In the genomic region with DNA sequence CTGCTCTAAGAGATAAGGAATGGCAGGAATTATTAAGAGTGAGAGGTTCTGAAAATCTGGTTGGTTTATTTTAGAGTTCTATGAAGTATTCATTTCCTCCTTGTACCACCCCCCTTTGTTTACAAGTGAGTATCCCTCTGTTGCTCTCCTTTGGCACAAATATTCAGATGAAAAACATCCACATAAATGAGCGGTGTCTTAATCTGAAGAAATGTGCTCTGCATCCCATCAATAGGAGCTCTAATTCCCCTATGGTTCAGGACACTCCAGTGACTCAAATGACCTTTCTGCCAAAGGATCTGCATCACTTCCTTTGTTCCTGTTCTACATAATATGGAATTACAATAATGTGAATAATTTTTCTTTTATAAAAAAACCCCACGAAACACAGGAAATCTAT, we compare ENCODE assay signal across 21 cellular contexts. TPM values are rescaled to one million over a fixed set of nuclear protein-coding genes. Genes with fewer than 3 reads are reported as not detected.
DNase-seq lines count a peak whose midpoint lies in the region; TF ChIP-seq lines count a peak whose summit lies in the region.
"Had no signal": no experiment of that assay in that cellular context is flagged by ENCODE, and none has a peak within 500 bp of the region (broad histone marks: within the 10 kb centered on the region; RNA-seq: fewer than 3 reads in every experiment).

No MANE protein-coding gene starts in this region.

- H3K4me3 Mint-ChIP-seq in MCF 10A (ENCODE audit: unreplicated experiment): no peak overlapping the region
- H3K4me3 Mint-ChIP-seq: CD8-positive, alpha-beta T cell had no signal

- H3K9me3 ChIP-seq in breast epithelium: no peaks in the 10 kb centered on the region
- no peaks in the 10 kb centered on the region for H3K9me3 ChIP-seq in suprapubic skin
- H3K9me3 ChIP-seq: body of pancreas, mucosa of descending colon, ovary, Peyer's patch had no signal

- H3K4me1 Mint-ChIP-seq in MCF 10A (ENCODE audit: insufficient read depth, unreplicated experiment): peaks cover 6% of the 10 kb centered on the region

- POLR2A ChIA-PET in MCF 10A (lab: Yijun Ruan, JAX): interaction anchor here (0.7 to 1.2 kb wide), 2 partner anchors 70 to 123 kb away, joined by 3 to 4 read pairs; no protein-coding TSS in a partner anchor

- intact Hi-C loops in MCF 10A (cut with micrococcal nuclease): no loop called here
- intact Hi-C loops in breast epithelium (cut with DNase I; ENCODE audit: low total_unique reads): loop anchor here (10.0 kb wide), 1 partner anchor 1134 kb away; no protein-coding TSS in a partner anchor

- H3K36me3 Mint-ChIP-seq in MCF 10A (ENCODE audit: insufficient read depth, unreplicated experiment): no peaks in the 10 kb centered on the region
- H3K36me3 Mint-ChIP-seq: CD8-positive, alpha-beta T cell had no signal

- TF ChIP-seq CTCF in MCF 10A (IDR thresholded peaks at IDR 0.05; ENCODE audit: unreplicated experiment) (no peak), breast epithelium (IDR thresholded peaks at IDR 0.05) (no peak), suprapubic skin (IDR thresholded peaks at IDR 0.05) (no peak)

- H3K27me3 ChIP-seq in breast epithelium: no peaks in the 10 kb centered on the region
- no peaks in the 10 kb centered on the region for H3K27me3 ChIP-seq in suprapubic skin
- H3K27me3 ChIP-seq: body of pancreas, ovary, Peyer's patch had no signal

- H3K27ac Mint-ChIP-seq in MCF 10A (ENCODE audit: low read depth, unreplicated experiment): no peak overlapping the region
- H3K27ac Mint-ChIP-seq: CD8-positive, alpha-beta T cell had no signal

- DNase-seq in MCF 10A (ENCODE audit: unreplicated experiment) (peak; percentile 16), breast epithelium (ENCODE audit: low spot score in 2 of 2) (no peak), dermis blood vessel endothelial cell (peak; percentile 95), iris pigment epithelial cell (ENCODE audit: low read depth) (peak; percentile 62), suprapubic skin (ENCODE audit: low spot score in 2 of 2) (no peak), UCSD-AML1 (lab: John Stamatoyannopoulos, UW; ENCODE audit: unreplicated experiment) (no peak), substantia nigra (lab: John Stamatoyannopoulos, UW) (no peak), NCI-H1694 treated with DMSO at 0.1 percent for 48 hours (lab: John Stamatoyannopoulos, UW) (no peak)
- DNase-seq: 8988T; activated CD4-positive, CD25-positive, alpha-beta regulatory T cell; activated effector memory CD4-positive, alpha-beta T cell treated with anti-CD3 and anti-CD28 coated beads, Interleukin-2, amount 50 U/mL, for 16 hours; body of pancreas; CD8-positive, alpha-beta T cell; effector CD8-positive, alpha-beta T cell; GF-D8; glutamatergic neuron; kidney; mucosa of descending colon; ovary; Peyer's patch; stimulated activated CD4-positive, alpha-beta T cell treated with anti-CD3 and anti-CD28 coated beads, Interleukin-15, amount 100 ng/mL, for 24 hours had no signal

- H3K27ac ChIP-seq in breast epithelium (peak overlapping the region in 1 of 2 donors; percentile 54), suprapubic skin (peak overlapping the region; percentile 22), substantia nigra (ENCODE audit: low read depth, low read length, poor library complexity, severe bottlenecking) (no peak overlapping the region)
- H3K27ac ChIP-seq: body of pancreas, ovary, Peyer's patch had no signal

- H3K27me3 Mint-ChIP-seq in MCF 10A (ENCODE audit: insufficient read depth, unreplicated experiment): no peaks in the 10 kb centered on the region

- H3K9me3 Mint-ChIP-seq in MCF 10A (ENCODE audit: unreplicated experiment): no peaks in the 10 kb centered on the region
- H3K9me3 Mint-ChIP-seq: CD8-positive, alpha-beta T cell had no signal

- H3K36me3 ChIP-seq in breast epithelium (no peaks in the 10 kb centered on the region), suprapubic skin (no peaks in the 10 kb centered on the region)
- H3K36me3 ChIP-seq: ovary, Peyer's patch had no signal

- TF ChIP-seq POLR2A in breast epithelium (IDR thresholded peaks at IDR 0.05) (no peak), suprapubic skin (IDR thresholded peaks at IDR 0.05) (no peak)

- no TSS peak for BruUV-seq in MCF 10A (replicated peaks; lab: Mats Ljungman, UMichigan)

- WGBS in suprapubic skin: 53% methylated on average over 2 of the region's 2 CpGs

- no peaks in the 10 kb centered on the region for H3K4me1 ChIP-seq in breast epithelium
- peaks cover 9% of the 10 kb centered on the region for H3K4me1 ChIP-seq in suprapubic skin

- TF ChIP-seq EP300 in suprapubic skin (IDR thresholded peaks at IDR 0.05): no peak

- CTCF ChIA-PET in MCF 10A (lab: Yijun Ruan, JAX): no interaction called here

- no peak overlapping the region for H3K4me3 ChIP-seq in breast epithelium
- no peak overlapping the region for H3K4me3 ChIP-seq in suprapubic skin
- H3K4me3 ChIP-seq: body of pancreas, mucosa of descending colon, ovary, Peyer's patch had no signal

RNA-seq across cellular contexts. Expression of gene DDAH1, which starts 16.6 kb away (rescaled TPM):
- total RNA-seq in MCF 10A (2022) (4.3 and 7.9 TPM in 2 replicates), breast epithelium (10 to 100 TPM in 2 of 3 donors, 1 to 10 TPM in 1; 9.3 to 24.3 (median 23.9) TPM), dermis blood vessel endothelial cell (46.6 and 62.0 TPM in 2 replicates), suprapubic skin (10 to 100 TPM; 10.4 to 19.6 (median 15.5) TPM)
- total RNA-seq: CD8-positive, alpha-beta T cell had no signal

Comparison
In these comparisons a context has a peak if more than half of its experiments do, and no peak if none do; other contexts are left out.
1. DNase-seq: peak in MCF 10A (single experiment), dermis blood vessel endothelial cell (single experiment) and iris pigment epithelial cell (single experiment); none in breast epithelium (0 of 2), suprapubic skin (0 of 2), UCSD-AML1 (single experiment), substantia nigra (0 of 49) and NCI-H1694 treated with DMSO at 0.1 percent for 48 hours (single experiment).